19 cellular contexts compared by ENCODE assay signal in genomic region chr9:29322240-29322639, GRCh38.
DNase-seq lines count a peak whose midpoint lies in the region; ATAC-seq, FAIRE-seq and TF ChIP-seq lines count a peak whose summit lies in the region.
"Had no signal": no experiment of that assay in that cellular context is flagged by ENCODE, and none has a peak within 500 bp of the region (broad histone marks: within the 10 kb centered on the region; RNA-seq: fewer than 3 reads in every experiment).

No MANE protein-coding gene starts in this region.

- H3K27me3 ChIP-seq in GM12878 (replicated peaks in 1 of 2; ENCODE audit: control insufficient read depth in 2 of 2, insufficient read depth in 2 of 2, low read length in 1 of 2) (no peaks in the 10 kb centered on the region), left lung (no peaks in the 10 kb centered on the region), H7 (ENCODE audit: control insufficient read depth, insufficient read depth, low read length) (no peaks in the 10 kb centered on the region)

- DNase-seq in H4 (ENCODE audit: low spot score) (peak; percentile 2), GM12878 (ENCODE audit: low read depth, low spot score) (peak; percentile 15), coronary artery (ENCODE audit: low spot score) (no peak), left lung (no peak), occipital lobe (lab: John Stamatoyannopoulos, UW) (no peak), H7 (no peak)
- DNase-seq: activated CD4-positive, alpha-beta memory T cell treated with anti-CD3 and anti-CD28 coated beads, Interleukin-2, amount 10 ng/mL, durations not matched to agents 7 days and 5 days; activated gamma-delta T cell; DMS79 treated with DMSO at 0.1 percent for 48 hours; endodermal cell; GOT3; kidney glomerular epithelial cell; NCI-H446; stimulated activated CD4-positive, alpha-beta T cell treated with anti-CD3 and anti-CD28 coated beads, Interleukin-2, amount 100 ng/mL, for 24 hours had no signal

- peak; percentile 72 for ATAC-seq in GM18517 (IDR thresholded peaks at IDR 0.05; ENCODE audit: unreplicated experiment)
- peak; percentile 79 for ATAC-seq in HG03342 (IDR thresholded peaks at IDR 0.05; ENCODE audit: unreplicated experiment)
- ATAC-seq in GM12878: peak; percentile 85
- no peak for ATAC-seq in left lung

- TF ChIP-seq RAD21 in GM12878 (IDR thresholded peaks at IDR 0.05; ENCODE audit: insufficient read depth, low read depth, low read length): no peak

- no peak overlapping the region for H3K27ac ChIP-seq in GM12878 (ENCODE audit: control insufficient read depth, insufficient read depth)
- no peak overlapping the region for H3K27ac ChIP-seq in coronary artery
- no peak overlapping the region for H3K27ac ChIP-seq in left lung
- H3K27ac ChIP-seq: prostate gland, RWPE1 had no signal

- CTCF ChIA-PET in GM12878 (lab: Yijun Ruan, JAX): no interaction called here

- RAD21 ChIA-PET in GM12878 (lab: Charles Lee; ENCODE audit: unreplicated experiment): no interaction called here

- no peak for FAIRE-seq in GM12878 (lab: Jason Lieb, UNC)
- FAIRE-seq: bronchial epithelial cell had no signal

- H2AFZ ChIP-seq in GM12878 (ENCODE audit: control insufficient read depth, low read depth, low read length): no peak overlapping the region

- intact Hi-C loops in GM12878 (cut with micrococcal nuclease; ENCODE audit: unreplicated experiment) (no loop called here), left lung (cut with DNase I) (no loop called here)

- no peaks in the 10 kb centered on the region for H3K79me2 ChIP-seq in GM12878 (ENCODE audit: control insufficient read depth, insufficient read depth, low read length)

- H3K9me3 ChIP-seq in GM12878 (replicated peaks; ENCODE audit: control insufficient read depth, insufficient read depth, low read length): no peaks in the 10 kb centered on the region
- H3K9me3 ChIP-seq in left lung: peaks cover 0 to 7% of the 10 kb centered on the region in 2 donors
- H3K9me3 ChIP-seq: prostate gland had no signal

- SMC1A ChIA-PET in GM12878 (lab: Charles Lee; ENCODE audit: uncharacterized antibody, unreplicated experiment): no interaction called here

- BruUV-seq in GM12878 (replicated peaks; lab: Mats Ljungman, UMichigan): no TSS peak

- H3K9ac ChIP-seq in GM12878 (ENCODE audit: control insufficient read depth, insufficient read depth, low read length): no peak overlapping the region

- no peak overlapping the region for H3K4me2 ChIP-seq in GM12878 (ENCODE audit: control insufficient read depth, insufficient read depth)

- no peaks in the 10 kb centered on the region for H3K36me3 ChIP-seq in GM12878 (ENCODE audit: control insufficient read depth in 2 of 2, insufficient read depth in 2 of 2, low read length in 1 of 2)
- H3K36me3 ChIP-seq in left lung: no peaks in the 10 kb centered on the region
- H3K36me3 ChIP-seq in H7 (replicated peaks; ENCODE audit: control insufficient read depth, insufficient read depth, low read length): no peaks in the 10 kb centered on the region
- H3K36me3 ChIP-seq: prostate gland had no signal

- TF ChIP-seq EP300 in GM12878 (IDR thresholded peaks at IDR 0.05; ENCODE audit: borderline replicate concordance in 1 of 2, control insufficient read depth in 1 of 2, low read depth in 2 of 2, low read length in 2 of 2): no peak

- no peak for TF ChIP-seq POLR2A in GM12878 (IDR thresholded peaks at IDR 0.05; ENCODE audit: low read depth, low read length)

- H3K4me1 ChIP-seq in GM12878 (ENCODE audit: control insufficient read depth, insufficient read depth, low read length) (no peaks in the 10 kb centered on the region), left lung (no peaks in the 10 kb centered on the region)
- H3K4me1 ChIP-seq: prostate gland had no signal

- H3K4me3 ChIP-seq in GM12878 (no peak overlapping the region), coronary artery (no peak overlapping the region), left lung (no peak overlapping the region), H7 (ENCODE audit: insufficient read depth, low read depth, low read length) (no peak overlapping the region)
- H3K4me3 ChIP-seq: prostate gland had no signal

- in situ Hi-C loops in GM12878 (cut with MboI): no loop called here

- WGBS in GM12878 (ENCODE audit: insufficient coverage, insufficient replicate concordance, low lambda C conversion rate, missing lambda C conversion rate): 4% methylated on average over 2 of the region's 2 CpGs

- POLR2A ChIA-PET in GM12878 (lab: Charles Lee): no interaction called here

- no peaks in the 10 kb centered on the region for H4K20me1 ChIP-seq in GM12878 (ENCODE audit: control insufficient read depth, insufficient read depth)

- TF ChIP-seq CTCF in GM12878 (IDR thresholded peaks at IDR 0.05 in 2 of 3, conservative IDR thresholded peaks at IDR 0.05 in 1 of 3; ENCODE audit: control insufficient read depth in 2 of 3, extremely low read depth in 1 of 3, insufficient read depth in 1 of 3, low read depth in 3 of 3, low read length in 3 of 3): no peak
- no peak for TF ChIP-seq CTCF in coronary artery (IDR thresholded peaks at IDR 0.05)
- TF ChIP-seq CTCF in left lung (IDR thresholded peaks at IDR 0.05): no peak

TF ChIP-seq in GM12878, 131 proteins besides CTCF, POLR2A, EP300 and RAD21:
- TF ChIP-seq, protein P1, sequence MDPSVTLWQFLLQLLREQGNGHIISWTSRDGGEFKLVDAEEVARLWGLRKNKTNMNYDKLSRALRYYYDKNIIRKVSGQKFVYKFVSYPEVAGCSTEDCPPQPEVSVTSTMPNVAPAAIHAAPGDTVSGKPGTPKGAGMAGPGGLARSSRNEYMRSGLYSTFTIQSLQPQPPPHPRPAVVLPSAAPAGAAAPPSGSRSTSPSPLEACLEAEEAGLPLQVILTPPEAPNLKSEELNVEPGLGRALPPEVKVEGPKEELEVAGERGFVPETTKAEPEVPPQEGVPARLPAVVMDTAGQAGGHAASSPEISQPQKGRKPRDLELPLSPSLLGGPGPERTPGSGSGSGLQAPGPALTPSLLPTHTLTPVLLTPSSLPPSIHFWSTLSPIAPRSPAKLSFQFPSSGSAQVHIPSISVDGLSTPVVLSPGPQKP (IDR thresholded peaks at IDR 0.05; ENCODE audit: low read depth, low read length): no peak
- peak; percentile 25; the same call in 1 of the 2 replicates for TF ChIP-seq RUNX3 (IDR thresholded peaks at IDR 0.05; ENCODE audit: low read length)
- no peak for TF ChIP-seq ZZZ3 (IDR thresholded peaks at IDR 0.05; ENCODE audit: control insufficient read depth, insufficient read length, low read depth)
- no peak for TF ChIP-seq STAT1 (conservative IDR thresholded peaks at IDR 0.05)

Comparison
In these comparisons a context has a peak if more than half of its experiments do, and no peak if none do; other contexts are left out.
1. DNase-seq: peak in H4 (single experiment) and GM12878 (single experiment); none in coronary artery (single experiment), left lung (0 of 2), occipital lobe (single experiment) and H7 (single experiment).